8 cellular contexts compared by ENCODE assay signal in genomic region chr17:30922235-30922993, GRCh38. TPM values are rescaled to one million over a fixed set of nuclear protein-coding genes. Genes with fewer than 3 reads are reported as not detected.
DNase-seq lines count a peak whose midpoint lies in the region; ATAC-seq lines count a peak whose summit lies in the region.

No MANE protein-coding gene starts in this region.

- no peak for ATAC-seq in GM18511 (IDR thresholded peaks at IDR 0.05; ENCODE audit: unreplicated experiment)

- peaks cover 2% of the 10 kb centered on the region for H3K36me3 Mint-ChIP-seq in T-helper 1 cell treated with Interleukin-12 subunit alpha and Interleukin-12 subunit beta and Interleukin-4 antibody, amounts not matched to agents 30 μg/mL and 1 μg/mL, for 36 hours (ENCODE audit: low read depth)
- no peaks in the 10 kb centered on the region for H3K36me3 Mint-ChIP-seq in activated naive CD8-positive, alpha-beta T cell treated with anti-CD3 and anti-CD28 coated beads for 36 hours

- peak overlapping the region; percentile 45 for H3K4me3 Mint-ChIP-seq in T-helper 1 cell treated with Interleukin-12 subunit alpha and Interleukin-12 subunit beta and Interleukin-4 antibody, amounts not matched to agents 30 μg/mL and 1 μg/mL, for 36 hours
- H3K4me3 Mint-ChIP-seq in activated naive CD8-positive, alpha-beta T cell treated with anti-CD3 and anti-CD28 coated beads for 36 hours: peak overlapping the region; percentile 59

- no peaks in the 10 kb centered on the region for H3K36me3 ChIP-seq in iPS-18a (ENCODE audit: control insufficient read depth, low read depth, low read length)
- H3K36me3 ChIP-seq in skeletal muscle satellite cell (ENCODE audit: insufficient read depth, low read length): no peaks in the 10 kb centered on the region

- H3K9me3 Mint-ChIP-seq in T-helper 1 cell treated with Interleukin-12 subunit alpha and Interleukin-12 subunit beta and Interleukin-4 antibody, amounts not matched to agents 30 μg/mL and 1 μg/mL, for 36 hours: no peaks in the 10 kb centered on the region
- H3K9me3 Mint-ChIP-seq in activated naive CD8-positive, alpha-beta T cell treated with anti-CD3 and anti-CD28 coated beads for 36 hours: no peaks in the 10 kb centered on the region

- H3K9me3 ChIP-seq in iPS-18a (ENCODE audit: control insufficient read depth, low read depth, low read length) (no peaks in the 10 kb centered on the region), skeletal muscle satellite cell (replicated peaks; ENCODE audit: low read length) (no peaks in the 10 kb centered on the region)

- H3K27ac Mint-ChIP-seq in T-helper 1 cell treated with Interleukin-12 subunit alpha and Interleukin-12 subunit beta and Interleukin-4 antibody, amounts not matched to agents 30 μg/mL and 1 μg/mL, for 36 hours: no peak overlapping the region
- no peak overlapping the region for H3K27ac Mint-ChIP-seq in activated naive CD8-positive, alpha-beta T cell treated with anti-CD3 and anti-CD28 coated beads for 36 hours

- H3K27ac ChIP-seq in iPS-18a (ENCODE audit: low read length): no peak overlapping the region

- DNase-seq in T-helper 1 cell: no peak
- DNase-seq in activated naive CD8-positive, alpha-beta T cell treated with anti-CD3 and anti-CD28 coated beads for 36 hours: no peak
- no peak for DNase-seq in midbrain (lab: John Stamatoyannopoulos, UW)
- no peak for DNase-seq in GM19240 (ENCODE audit: insufficient read length, low spot score)

- H3K27me3 ChIP-seq in iPS-18a (ENCODE audit: control insufficient read depth, insufficient read depth, low read length) (peaks cover 53% of the 10 kb centered on the region), skeletal muscle satellite cell (ENCODE audit: control insufficient read depth, insufficient read depth, low read length) (peaks cover 68% of the 10 kb centered on the region)

- H3K4me1 ChIP-seq in iPS-18a (ENCODE audit: control insufficient read depth, low read depth, low read length) (no peaks in the 10 kb centered on the region), skeletal muscle satellite cell (ENCODE audit: control insufficient read depth, insufficient read depth, low read length) (peaks cover 10% of the 10 kb centered on the region)

- H3K27me3 Mint-ChIP-seq in T-helper 1 cell treated with Interleukin-12 subunit alpha and Interleukin-12 subunit beta and Interleukin-4 antibody, amounts not matched to agents 30 μg/mL and 1 μg/mL, for 36 hours (ENCODE audit: low read depth): peaks cover 66% of the 10 kb centered on the region
- H3K27me3 Mint-ChIP-seq in activated naive CD8-positive, alpha-beta T cell treated with anti-CD3 and anti-CD28 coated beads for 36 hours: peaks cover 63% of the 10 kb centered on the region

- peaks cover 2% of the 10 kb centered on the region for H3K4me1 Mint-ChIP-seq in T-helper 1 cell treated with Interleukin-12 subunit alpha and Interleukin-12 subunit beta and Interleukin-4 antibody, amounts not matched to agents 30 μg/mL and 1 μg/mL, for 36 hours (ENCODE audit: low read depth)
- H3K4me1 Mint-ChIP-seq in activated naive CD8-positive, alpha-beta T cell treated with anti-CD3 and anti-CD28 coated beads for 36 hours: peaks cover 8% of the 10 kb centered on the region

- H3K4me3 ChIP-seq in iPS-18a (ENCODE audit: low read length) (peak overlapping the region; percentile 54), skeletal muscle satellite cell (ENCODE audit: low read length) (peak overlapping the region; percentile 12)

- H3K4me2 ChIP-seq in skeletal muscle satellite cell (ENCODE audit: low read length): peak overlapping the region; percentile 67

- H3K9ac ChIP-seq in iPS-18a (ENCODE audit: low read length): no peak overlapping the region
- H3K9ac ChIP-seq in skeletal muscle satellite cell (ENCODE audit: low read depth, low read length): no peak overlapping the region

RNA-seq across cellular contexts. Expression of gene ADAP2, which starts 0.7 kb away (rescaled TPM):
- total RNA-seq in activated naive CD8-positive, alpha-beta T cell treated with anti-CD3 and anti-CD28 coated beads for 36 hours: under 1 TPM; 0.19 to 0.42 TPM
- total RNA-seq in skeletal muscle satellite cell (2012; rRNA removed): 0.76 TPM in 1 of 2 replicates, not detected in the other

RNA-seq across cellular contexts. Expression of gene TEFM, which starts 16.4 kb away (rescaled TPM):
- 10 to 100 TPM; 13.2 to 14.0 TPM for total RNA-seq in activated naive CD8-positive, alpha-beta T cell treated with anti-CD3 and anti-CD28 coated beads for 36 hours
- 14.2 and 14.6 TPM in 2 replicates for total RNA-seq in skeletal muscle satellite cell (2012; rRNA removed)

RNA-seq across cellular contexts. Expression of gene RNF135, which starts 48.4 kb away (rescaled TPM):
- total RNA-seq in activated naive CD8-positive, alpha-beta T cell treated with anti-CD3 and anti-CD28 coated beads for 36 hours: 1 to 10 TPM; 4.9 to 6.1 TPM
- 8.6 and 12.2 TPM in 2 replicates for total RNA-seq in skeletal muscle satellite cell (2012; rRNA removed)
